ENCODE assay signal across 20 cellular contexts in genomic region chr10:90125966-90126600, GRCh38.
DNase-seq lines count a peak whose midpoint lies in the region; TF ChIP-seq lines count a peak whose summit lies in the region.
"Had no signal": no experiment of that assay in that cellular context is flagged by ENCODE, and none has a peak within 500 bp of the region (broad histone marks: within the 10 kb centered on the region; RNA-seq: fewer than 3 reads in every experiment).

No MANE protein-coding gene starts in this region.

- H3K56ac ChIP-seq in H9 (ENCODE audit: insufficient read length, low read depth, low read length) = no peak overlapping the region

- H3K4me2 ChIP-seq in H9 (ENCODE audit: insufficient read depth, insufficient read length, low read length) = no peak overlapping the region

- no peak overlapping the region for H3K4me3 ChIP-seq in CD4-positive, alpha-beta memory T cell (ENCODE audit: low read length in 2 of 2)
- H3K4me3 ChIP-seq: esophagus muscularis mucosa, psoas muscle had no signal

- H2BK15ac ChIP-seq in H9 (ENCODE audit: low read depth, low read length) = no peak overlapping the region

- no peaks in the 10 kb centered on the region for H3K27me3 Mint-ChIP-seq in CD4-positive, alpha-beta memory T cell
- H3K27me3 Mint-ChIP-seq in H9 (ENCODE audit: low read depth) = no peaks in the 10 kb centered on the region
- H3K27me3 Mint-ChIP-seq: stimulated activated naive CD8-positive, alpha-beta T cell treated with anti-CD3 and anti-CD28 coated beads, Interleukin-15, amount 100 ng/mL, for 72 hours had no signal

- intact Hi-C loops in CD4-positive, alpha-beta memory T cell (cut with micrococcal nuclease) = no loop called here

- H3K36me3 Mint-ChIP-seq in CD4-positive, alpha-beta memory T cell = no peaks in the 10 kb centered on the region
- H3K36me3 Mint-ChIP-seq in H9 (ENCODE audit: insufficient read depth in 1 of 3, low read depth in 3 of 3) = no peaks in the 10 kb centered on the region; a peak in 1 of 7 replicates

- H3K23ac ChIP-seq in H9 (ENCODE audit: insufficient read length, low read depth, low read length) = no peak overlapping the region

- no CpG with 5 or more reads among the region's 4 CpGs for WGBS in H9 (ENCODE audit: extremely low coverage, insufficient read length, low lambda C conversion rate)

- H3K9me3 Mint-ChIP-seq in CD4-positive, alpha-beta memory T cell = peaks cover 0 to 3% (median 0%) of the 10 kb centered on the region in 8 donors
- H3K9me3 Mint-ChIP-seq in H9 = peaks cover 0 to 3% of the 10 kb centered on the region in 2 experiments; a peak in 4 of 5 replicates

- H3K4me1 Mint-ChIP-seq in CD4-positive, alpha-beta memory T cell = no peaks in the 10 kb centered on the region
- H3K4me1 Mint-ChIP-seq in H9 = no peaks in the 10 kb centered on the region
- H3K4me1 Mint-ChIP-seq: stimulated activated naive CD8-positive, alpha-beta T cell treated with anti-CD3 and anti-CD28 coated beads, Interleukin-15, amount 100 ng/mL, for 72 hours had no signal

- H2BK5ac ChIP-seq in H9 (ENCODE audit: insufficient read length, low read length) = no peak overlapping the region

- no peaks in the 10 kb centered on the region for H4K20me1 ChIP-seq in H9 (ENCODE audit: control insufficient read depth, insufficient read depth, insufficient read length)

- H3K9me3 ChIP-seq in CD4-positive, alpha-beta memory T cell (ENCODE audit: control insufficient read depth in 1 of 2, low read length in 2 of 2) = no peaks in the 10 kb centered on the region
- H3K9me3 ChIP-seq in H9 (ENCODE audit: control insufficient read depth, low read depth, low read length) = no peaks in the 10 kb centered on the region
- H3K9me3 ChIP-seq: esophagus muscularis mucosa had no signal

- no peak overlapping the region for H4K8ac ChIP-seq in H9 (replicated peaks; ENCODE audit: insufficient read length, low read depth, low read length)

- no peaks in the 10 kb centered on the region for H3K79me2 ChIP-seq in H9 (ENCODE audit: insufficient read depth, low read length)

- H3K14ac ChIP-seq in H9 (ENCODE audit: insufficient read depth, low read length) = no peak overlapping the region

- H3K4ac ChIP-seq in H9 (ENCODE audit: low read depth, low read length) = no peak overlapping the region

- H3K23me2 ChIP-seq in H9 (ENCODE audit: insufficient read length, low read depth, low read length, poor library complexity, severe bottlenecking) = no peaks in the 10 kb centered on the region

- no peak overlapping the region for H2AK5ac ChIP-seq in H9 (ENCODE audit: insufficient read length, low read length)

- H3K27ac ChIP-seq in CD4-positive, alpha-beta memory T cell (ENCODE audit: low read depth, low read length) = no peak overlapping the region
- H3K27ac ChIP-seq in H9 (ENCODE audit: insufficient read length, low read depth, low read length) = no peak overlapping the region
- H3K27ac ChIP-seq: esophagus muscularis mucosa, psoas muscle had no signal

- H2BK120ac ChIP-seq in H9 (ENCODE audit: low read depth, low read length, poor library complexity, severe bottlenecking) = no peak overlapping the region

- no peak overlapping the region for H3T11ph ChIP-seq in H9 (ENCODE audit: low read length)

- no peak overlapping the region for H2AFZ ChIP-seq in H9 (ENCODE audit: low read length)

- TF ChIP-seq CTCF in H9 (conservative IDR thresholded peaks at IDR 0.05) = no peak

- no peaks in the 10 kb centered on the region for H3K4me1 ChIP-seq in CD4-positive, alpha-beta memory T cell (ENCODE audit: insufficient read depth, low read length)
- no peaks in the 10 kb centered on the region for H3K4me1 ChIP-seq in H9 (ENCODE audit: insufficient read depth, low read length)
- H3K4me1 ChIP-seq: psoas muscle had no signal

- H3K36me3 ChIP-seq in CD4-positive, alpha-beta memory T cell (ENCODE audit: insufficient read depth, low read length) = no peaks in the 10 kb centered on the region
- H3K36me3 ChIP-seq: esophagus muscularis mucosa had no signal

- POLR2A ChIA-PET in CD4-positive, alpha-beta memory T cell (lab: Charles Lee; ENCODE audit: partially characterized antibody) = no interaction called here

- H3K79me1 ChIP-seq in H9 (ENCODE audit: insufficient read depth, low read depth, low read length, poor library complexity, severe bottlenecking) = no peaks in the 10 kb centered on the region

- no peak overlapping the region for H3K18ac ChIP-seq in H9 (ENCODE audit: insufficient read length, low read depth, low read length)

- H3K27ac Mint-ChIP-seq in CD4-positive, alpha-beta memory T cell = no peak overlapping the region
- no peak overlapping the region for H3K27ac Mint-ChIP-seq in H9
- H3K27ac Mint-ChIP-seq: stimulated activated naive CD8-positive, alpha-beta T cell treated with anti-CD3 and anti-CD28 coated beads, Interleukin-15, amount 100 ng/mL, for 72 hours had no signal

- no peak overlapping the region for H3K9ac ChIP-seq in H9 (ENCODE audit: extremely low read depth, insufficient read length, low read length)

- H4K91ac ChIP-seq in H9 (ENCODE audit: insufficient read length, low read depth, low read length) = no peak overlapping the region

- no peak overlapping the region for H2BK12ac ChIP-seq in H9 (ENCODE audit: insufficient read length, low read depth, low read length)

- H4K5ac ChIP-seq in H9 (ENCODE audit: insufficient read length, low read depth, low read length) = no peak overlapping the region

- peak; percentile 49 to 59 for DNase-seq in Kasumi-1 (lab: John Stamatoyannopoulos, UW)
- peak; percentile 73 for DNase-seq in RPMI7951 (ENCODE audit: low read depth)
- DNase-seq in fibroblast of gingiva (ENCODE audit: low read depth) = peak; percentile 1
- DNase-seq in pons (ENCODE audit: low spot score) = peak; percentile 26
- no peak for DNase-seq in islet precursor cell
- DNase-seq in CD4-positive, alpha-beta memory T cell = no peak
- DNase-seq in H9 = no peak
- no peak for DNase-seq in NCI-H510A treated with DMSO at 0.1 percent for 48 hours (lab: John Stamatoyannopoulos, UW)
- DNase-seq: activated CD4-positive, CD25-positive, alpha-beta regulatory T cell; activated effector memory CD4-positive, alpha-beta T cell treated with Interleukin-2 at 50 U/mL for 16 hours; AML-193; dermis blood vessel endothelial cell; KBM-7; left colon; NCI-H187; psoas muscle; RPMI8226; stimulated activated naive CD8-positive, alpha-beta T cell treated with anti-CD3 and anti-CD28 coated beads, Interleukin-15, amount 100 ng/mL, for 72 hours; T-helper 1 cell had no signal

- CTCF ChIA-PET in CD4-positive, alpha-beta memory T cell (lab: Charles Lee; ENCODE audit: partially characterized antibody) = no interaction called here

- H3K27me3 ChIP-seq in CD4-positive, alpha-beta memory T cell (ENCODE audit: insufficient read depth, low read length) = peaks cover 3% of the 10 kb centered on the region
- no peaks in the 10 kb centered on the region for H3K27me3 ChIP-seq in H9 (ENCODE audit: insufficient read depth, low read length)
- H3K27me3 ChIP-seq: esophagus muscularis mucosa had no signal

- no peak overlapping the region for H3K4me3 Mint-ChIP-seq in CD4-positive, alpha-beta memory T cell
- H3K4me3 Mint-ChIP-seq in H9 = no peak overlapping the region
- H3K4me3 Mint-ChIP-seq: stimulated activated naive CD8-positive, alpha-beta T cell treated with anti-CD3 and anti-CD28 coated beads, Interleukin-15, amount 100 ng/mL, for 72 hours had no signal

- no peak overlapping the region for H2BK20ac ChIP-seq in H9 (ENCODE audit: low read depth, low read length, poor library complexity, severe bottlenecking)

Comparison
In these comparisons a context has a peak if more than half of its experiments do, and no peak if none do; other contexts are left out.
1. DNase-seq: peak in Kasumi-1 (2 of 2), RPMI7951 (single experiment), fibroblast of gingiva (single experiment) and pons (single experiment); none in islet precursor cell (single experiment), CD4-positive, alpha-beta memory T cell (0 of 5), H9 (single experiment) and NCI-H510A treated with DMSO at 0.1 percent for 48 hours (single experiment).